26 cellular contexts compared by ENCODE assay signal in genomic region chr6:12506211-12506610, GRCh38.
DNase-seq lines count a peak whose midpoint lies in the region; ATAC-seq, FAIRE-seq and TF ChIP-seq lines count a peak whose summit lies in the region.
"Had no signal": no experiment of that assay in that cellular context is flagged by ENCODE, and none has a peak within 500 bp of the region (broad histone marks: within the 10 kb centered on the region; RNA-seq: fewer than 3 reads in every experiment).

No MANE protein-coding gene starts in this region.

- H3K4me3 Mint-ChIP-seq in MCF 10A (ENCODE audit: unreplicated experiment), result no peak overlapping the region
- H3K4me3 Mint-ChIP-seq in activated CD8-positive, alpha-beta T cell treated with anti-CD3 and anti-CD28 coated beads, Interleukin-2, amount 10 ng/mL, durations not matched to agents 7 days and 5 days, result no peak overlapping the region
- H3K4me3 Mint-ChIP-seq: CD14-positive monocyte; CD4-positive, alpha-beta T cell; CD8-positive, alpha-beta memory T cell had no signal

- no peaks in the 10 kb centered on the region for H3K79me2 ChIP-seq in mammary epithelial cell (ENCODE audit: insufficient read depth, low read length)

- intact Hi-C loops in mammary epithelial cell (cut with micrococcal nuclease), result no loop called here
- intact Hi-C loops in MCF 10A (cut with micrococcal nuclease), result loop anchor here (10.0 kb wide), 1 partner anchor 111 kb away; no protein-coding TSS in a partner anchor

- H3K4me1 ChIP-seq in mammary epithelial cell (ENCODE audit: insufficient read depth, low read length), result peaks cover 10% of the 10 kb centered on the region
- H3K4me1 ChIP-seq: BE2C had no signal

- dilution Hi-C loops in mammary epithelial cell (cut with HindIII; ENCODE audit: low sequenced_read_pairs), result no loop called here

- H3K4me1 Mint-ChIP-seq in MCF 10A (ENCODE audit: insufficient read depth, unreplicated experiment), result peaks cover 7% of the 10 kb centered on the region
- H3K4me1 Mint-ChIP-seq in activated CD8-positive, alpha-beta T cell treated with anti-CD3 and anti-CD28 coated beads, Interleukin-2, amount 10 ng/mL, durations not matched to agents 7 days and 5 days (ENCODE audit: low read depth), result no peaks in the 10 kb centered on the region
- H3K4me1 Mint-ChIP-seq: CD14-positive monocyte; CD8-positive, alpha-beta memory T cell had no signal

- H3K36me3 ChIP-seq in mammary epithelial cell (ENCODE audit: insufficient read depth, low read length), result no peaks in the 10 kb centered on the region
- H3K36me3 ChIP-seq: BE2C; BLaER1 treated with 17β-estradiol and CSF1 and Interleukin-3, amounts not matched to agents 10 nM and 100 nM had no signal

- H3K27me3 ChIP-seq in mammary epithelial cell (ENCODE audit: insufficient read depth, low read length), result no peaks in the 10 kb centered on the region
- H3K27me3 ChIP-seq: BE2C; BLaER1 treated with 17β-estradiol and CSF1 and Interleukin-3, amounts not matched to agents 10 nM and 100 nM had no signal

- H3K27ac ChIP-seq in mammary epithelial cell (ENCODE audit: insufficient read depth, low read depth, low read length), result no peak overlapping the region
- H3K27ac ChIP-seq: 22Rv1; BLaER1 treated with 17β-estradiol and CSF1 and Interleukin-3, amounts not matched to agents 10 nM and 100 nM; GM23248 had no signal

- in situ Hi-C loops in mammary epithelial cell (cut with MboI; ENCODE audit: low sequenced_read_pairs in 2 of 2), result no loop called here

- H3K4me3 ChIP-seq in mammary epithelial cell (replicated peaks in 1 of 3; ENCODE audit: insufficient read depth in 1 of 3, low read depth in 2 of 3, low read length in 3 of 3), result no peak overlapping the region
- H3K4me3 ChIP-seq: BLaER1 treated with 17β-estradiol and CSF1 and Interleukin-3, amounts not matched to agents 10 nM and 100 nM; GM12878; GM23248 had no signal

- H3K9ac ChIP-seq in mammary epithelial cell (ENCODE audit: insufficient read depth, low read length), result no peak overlapping the region
- H3K9ac ChIP-seq: BLaER1 treated with 17β-estradiol and CSF1 and Interleukin-3, amounts not matched to agents 10 nM and 100 nM; GM23248 had no signal

- H3K9me3 ChIP-seq in mammary epithelial cell (replicated peaks; ENCODE audit: insufficient read depth, low read length), result no peaks in the 10 kb centered on the region
- H3K9me3 ChIP-seq: BE2C had no signal

- 36% methylated on average over 2 of the region's 2 CpGs for WGBS in mammary epithelial cell (ENCODE audit: low coverage, missing lambda C conversion rate)

- H3K27ac Mint-ChIP-seq in MCF 10A (ENCODE audit: low read depth, unreplicated experiment), result no peak overlapping the region
- H3K27ac Mint-ChIP-seq in activated CD8-positive, alpha-beta T cell treated with anti-CD3 and anti-CD28 coated beads, Interleukin-2, amount 10 ng/mL, durations not matched to agents 7 days and 5 days, result no peak overlapping the region
- H3K27ac Mint-ChIP-seq: CD14-positive monocyte; CD4-positive, alpha-beta T cell; CD8-positive, alpha-beta memory T cell had no signal

- no peak for TF ChIP-seq CTCF in mammary epithelial cell (conservative IDR thresholded peaks at IDR 0.05 in 1 of 2, IDR thresholded peaks at IDR 0.05 in 1 of 2; ENCODE audit: extremely low read depth in 1 of 2, insufficient read depth in 1 of 2, low read depth in 1 of 2, low read length in 2 of 2)
- TF ChIP-seq CTCF in MCF 10A (IDR thresholded peaks at IDR 0.05; ENCODE audit: unreplicated experiment), result no peak

- H3K27me3 Mint-ChIP-seq in MCF 10A (ENCODE audit: insufficient read depth, unreplicated experiment), result no peaks in the 10 kb centered on the region
- H3K27me3 Mint-ChIP-seq in activated CD8-positive, alpha-beta T cell treated with anti-CD3 and anti-CD28 coated beads, Interleukin-2, amount 10 ng/mL, durations not matched to agents 7 days and 5 days (ENCODE audit: low read depth), result peaks cover 2% of the 10 kb centered on the region

- CTCF ChIA-PET in mammary epithelial cell (lab: Charles Lee; ENCODE audit: low non-redundant PET), result no interaction called here
- CTCF ChIA-PET in MCF 10A (lab: Yijun Ruan, JAX), result interaction anchor here (0.6 kb wide), 1 partner anchor 40 kb away, joined by 3 read pairs; no protein-coding TSS in a partner anchor
- CTCF ChIA-PET in activated CD8-positive, alpha-beta T cell treated with anti-CD3 and anti-CD28 coated beads, Interleukin-2, amount 10 ng/mL, durations not matched to agents 7 days and 5 days (lab: Charles Lee), result no interaction called here

- no TSS peak for BruUV-seq in mammary epithelial cell (replicated peaks; lab: Mats Ljungman, UMichigan)
- no TSS peak for BruUV-seq in MCF 10A (replicated peaks; lab: Mats Ljungman, UMichigan)

- no peaks in the 10 kb centered on the region for H4K20me1 ChIP-seq in mammary epithelial cell (ENCODE audit: insufficient read depth, low read length)
- H4K20me1 ChIP-seq: BLaER1 treated with 17β-estradiol and CSF1 and Interleukin-3, amounts not matched to agents 10 nM and 100 nM had no signal

- DNase-seq in mammary epithelial cell (peak; percentile 42), MCF 10A (ENCODE audit: unreplicated experiment) (no peak), inferior parietal cortex (ENCODE audit: extremely low spot score) (peak; percentile 15), superior temporal gyrus (ENCODE audit: extremely low spot score) (peak; percentile 21), HTR-8/SVneo (ENCODE audit: insufficient read length, low spot score) (no peak)
- no peak for DNase-seq in activated CD8-positive, alpha-beta T cell treated with anti-CD3 and anti-CD28 coated beads, Interleukin-2, amount 10 ng/mL, durations not matched to agents 7 days and 5 days
- DNase-seq: ACHN; AML-193; BE2C; CD4-positive, alpha-beta T cell; CD8-positive, alpha-beta memory T cell; DMS 273 treated with DMSO at 0.1 percent for 48 hours; DMS79; EL; GDM1; GM23248; H7; HCEC 1CT had no signal

- ATAC-seq in activated CD8-positive, alpha-beta T cell treated with anti-CD3 and anti-CD28 coated beads, Interleukin-2, amount 10 ng/mL, durations not matched to agents 7 days and 5 days, result no peak
- ATAC-seq: GM12878 had no signal

- FAIRE-seq in HTR-8/SVneo (lab: Jason Lieb, UNC), result no peak
- FAIRE-seq: A204.1, D721Med, GM12878, GM19239, H1 had no signal

- H3K36me3 Mint-ChIP-seq in MCF 10A (ENCODE audit: insufficient read depth, unreplicated experiment), result no peaks in the 10 kb centered on the region
- no peaks in the 10 kb centered on the region for H3K36me3 Mint-ChIP-seq in activated CD8-positive, alpha-beta T cell treated with anti-CD3 and anti-CD28 coated beads, Interleukin-2, amount 10 ng/mL, durations not matched to agents 7 days and 5 days (ENCODE audit: low read depth)
- H3K36me3 Mint-ChIP-seq: CD14-positive monocyte; CD8-positive, alpha-beta memory T cell had no signal

- no peak overlapping the region for H3K4me2 ChIP-seq in mammary epithelial cell (ENCODE audit: insufficient read depth, low read depth, low read length)
- H3K4me2 ChIP-seq: BLaER1 treated with 17β-estradiol and CSF1 and Interleukin-3, amounts not matched to agents 10 nM and 100 nM had no signal

- peaks cover 7% of the 10 kb centered on the region for H3K9me3 Mint-ChIP-seq in MCF 10A (ENCODE audit: unreplicated experiment)
- H3K9me3 Mint-ChIP-seq in activated CD8-positive, alpha-beta T cell treated with anti-CD3 and anti-CD28 coated beads, Interleukin-2, amount 10 ng/mL, durations not matched to agents 7 days and 5 days (ENCODE audit: insufficient read depth), result no peaks in the 10 kb centered on the region
- H3K9me3 Mint-ChIP-seq: CD4-positive, alpha-beta T cell had no signal

- no peak overlapping the region for H2AFZ ChIP-seq in mammary epithelial cell (ENCODE audit: low read depth, low read length)
- H2AFZ ChIP-seq: GM23248 had no signal

- POLR2A ChIA-PET in MCF 10A (lab: Yijun Ruan, JAX), result interaction anchor here (0.8 to 1.5 kb wide), 2 partner anchors 19 to 67 kb away, joined by 3 to 4 read pairs; no protein-coding TSS in a partner anchor
- POLR2A ChIA-PET in activated CD8-positive, alpha-beta T cell treated with anti-CD3 and anti-CD28 coated beads, Interleukin-2, amount 10 ng/mL, durations not matched to agents 7 days and 5 days (lab: Charles Lee), result no interaction called here

Comparison
In these comparisons a context has a peak if more than half of its experiments do, and no peak if none do; other contexts are left out.
1. DNase-seq: peak in mammary epithelial cell (single experiment), inferior parietal cortex (single experiment) and superior temporal gyrus (single experiment); none in MCF 10A (single experiment), activated CD8-positive, alpha-beta T cell treated with anti-CD3 and anti-CD28 coated beads, Interleukin-2, amount 10 ng/mL, durations not matched to agents 7 days and 5 days (single experiment) and HTR-8/SVneo (single experiment).